Comparison of ENCODE assay signal across 1 cellular context in genomic region chr22:21818487-21819182, GRCh38.
TF ChIP-seq lines count a peak whose summit lies in the region.

No MANE protein-coding gene starts in this region.

TF ChIP-seq in IMR-90, 13 proteins besides CTCF, POLR2A, EP300 and RAD21:
- TF ChIP-seq MAFK (IDR thresholded peaks at IDR 0.05; ENCODE audit: low read depth, low read length) (no peak), SMC3 (IDR thresholded peaks at IDR 0.05; ENCODE audit: low read depth, low read length) (no peak), USF2 (IDR thresholded peaks at IDR 0.05; ENCODE audit: low read depth, low read length) (no peak), BHLHE40 (IDR thresholded peaks at IDR 0.05; ENCODE audit: low read depth, low read length) (no peak)
